12 cellular contexts compared by ENCODE assay signal in the genomic region with DNA sequence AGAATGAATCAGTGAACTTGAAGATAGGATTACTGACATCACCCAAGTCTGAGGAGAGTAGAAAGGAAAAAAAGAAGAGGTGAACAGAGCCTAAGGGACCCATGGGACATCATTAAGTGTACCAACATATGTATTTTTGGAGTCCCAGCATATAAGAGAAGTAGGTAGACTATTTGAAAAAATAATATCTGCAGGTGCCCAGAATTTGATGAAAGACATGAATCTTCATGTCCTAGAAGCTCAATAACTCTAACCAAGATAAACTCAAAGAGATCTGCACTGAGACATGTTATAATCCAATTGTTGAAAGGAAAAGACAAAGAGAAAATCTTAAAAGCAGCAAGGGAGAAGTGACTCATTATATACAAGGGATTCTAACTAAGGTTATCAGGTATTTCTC. TPM values are rescaled to one million over a fixed set of nuclear protein-coding genes. Genes with fewer than 3 reads are reported as not detected.
"Had no signal": no experiment of that assay in that cellular context is flagged by ENCODE, and none has a peak within 500 bp of the region (broad histone marks: within the 10 kb centered on the region; RNA-seq: fewer than 3 reads in every experiment).

No MANE protein-coding gene starts in this region.

- H3K4me1 ChIP-seq: HAP-1 had no signal

- H3K9ac ChIP-seq: GM23248 had no signal

- H3K36me3 ChIP-seq: HAP-1 had no signal

- DNase-seq: GM23248, GOT3, H7, H9, HCEC 1CT, HFFc6 had no signal

- H3K4me3 ChIP-seq: GM23248, GM23338, HAP-1 had no signal

- H2AFZ ChIP-seq: GM23248, GM23338 had no signal

- ATAC-seq: GM23338, HCT116 had no signal

- FAIRE-seq: H1, H54 had no signal

- H3K27ac ChIP-seq: GM23248 had no signal

- H3K4me2 ChIP-seq: GM23338 had no signal

RNA-seq across cellular contexts. Expression of a gene that starts 39.0 kb away (rescaled TPM):
- total RNA-seq: GM23338, H1, H4, H9 had no signal
- polyA plus RNA-seq: GM23338, H1 had no signal

RNA-seq across cellular contexts. Expression of a gene that starts 45.2 kb away (rescaled TPM):
- total RNA-seq: H1, H4, H7 had no signal
- polyA plus RNA-seq: GM23248, GM23338 had no signal
